In the genomic region with DNA sequence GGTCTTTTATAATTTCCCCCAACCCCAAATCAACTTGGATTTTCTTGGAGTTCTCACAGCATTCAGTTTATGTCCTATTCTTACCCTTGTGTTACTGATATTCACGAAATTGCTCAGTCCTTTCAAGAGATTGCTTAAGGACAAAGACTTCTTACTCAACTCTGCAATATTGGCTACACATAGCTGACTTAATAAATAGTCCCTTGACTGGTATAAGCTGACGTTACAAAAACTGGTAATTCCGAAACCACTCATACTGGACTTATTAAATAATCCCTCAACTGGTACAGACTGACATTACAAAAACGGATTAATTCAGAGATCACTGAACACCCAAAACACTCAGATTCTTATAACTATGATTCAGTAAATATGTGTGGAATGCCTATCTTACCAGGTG, we compare ENCODE assay signal across 8 cellular contexts. TPM values are rescaled to one million over a fixed set of nuclear protein-coding genes. Genes with fewer than 3 reads are reported as not detected.
A peak's percentile ranks its signal among the peaks of the same experiment; 100 is the strongest.
DNase-seq lines count a peak whose midpoint lies in the region; ATAC-seq and TF ChIP-seq lines count a peak whose summit lies in the region.

No MANE protein-coding gene starts in this region.

- H3K4me3 Mint-ChIP-seq in activated CD4-positive, alpha-beta T cell treated with anti-CD3 and anti-CD28 coated beads, Interleukin-2, amount 10 ng/mL, durations not matched to agents 7 days and 5 days, result peak overlapping the region; percentile 74
- peak overlapping the region; percentile 81 for H3K4me3 Mint-ChIP-seq in activated naive CD8-positive, alpha-beta T cell treated with anti-CD3 and anti-CD28 coated beads, Interleukin-2, amount 50 U/mL, for 24 hours

- intact Hi-C loops in sciatic nerve (cut with DNase I), result loop anchor here (10.0 kb wide), 1 partner anchor 100 kb away; the partner anchor contains the start of genes ZNF174 and ZSCAN32

- H3K36me3 Mint-ChIP-seq in activated CD4-positive, alpha-beta T cell treated with anti-CD3 and anti-CD28 coated beads, Interleukin-2, amount 10 ng/mL, durations not matched to agents 7 days and 5 days (ENCODE audit: low read depth), result peaks cover 75% of the 10 kb centered on the region
- peaks cover 74% of the 10 kb centered on the region for H3K36me3 Mint-ChIP-seq in activated naive CD8-positive, alpha-beta T cell treated with anti-CD3 and anti-CD28 coated beads, Interleukin-2, amount 50 U/mL, for 24 hours (ENCODE audit: low read depth)

- H3K4me3 ChIP-seq in kidney epithelial cell (ENCODE audit: low read depth, low read length), result peak overlapping the region; percentile 63

- CTCF ChIA-PET in activated CD4-positive, alpha-beta T cell treated with anti-CD3 and anti-CD28 coated beads, Interleukin-2, amount 10 ng/mL, durations not matched to agents 7 days and 5 days (lab: Charles Lee), result interaction anchor here (0.5 to 1.0 kb wide), 2 partner anchors 22 to 139 kb away, joined by 3 read pairs; partner anchors contain the start of genes NAA60 and ZNF597

- peak overlapping the region; percentile 91 for H3K27ac Mint-ChIP-seq in activated CD4-positive, alpha-beta T cell treated with anti-CD3 and anti-CD28 coated beads, Interleukin-2, amount 10 ng/mL, durations not matched to agents 7 days and 5 days
- peak overlapping the region; percentile 73 for H3K27ac Mint-ChIP-seq in activated naive CD8-positive, alpha-beta T cell treated with anti-CD3 and anti-CD28 coated beads, Interleukin-2, amount 50 U/mL, for 24 hours

- no peaks in the 10 kb centered on the region for H3K36me3 ChIP-seq in kidney epithelial cell (ENCODE audit: control insufficient read depth, insufficient read depth, low read length)

- POLR2A ChIA-PET in activated CD4-positive, alpha-beta T cell treated with anti-CD3 and anti-CD28 coated beads, Interleukin-2, amount 10 ng/mL, durations not matched to agents 7 days and 5 days (lab: Charles Lee), result no interaction called here

- no peak for ATAC-seq in activated naive CD8-positive, alpha-beta T cell treated with anti-CD3 and anti-CD28 coated beads, Interleukin-2, amount 50 U/mL, for 24 hours
- no peak for ATAC-seq in sciatic nerve

- TF ChIP-seq CTCF in kidney epithelial cell (IDR thresholded peaks at IDR 0.05; ENCODE audit: insufficient read depth, low read length, poor library complexity, severe bottlenecking), result no peak

- H3K9me3 Mint-ChIP-seq in activated CD4-positive, alpha-beta T cell treated with anti-CD3 and anti-CD28 coated beads, Interleukin-2, amount 10 ng/mL, durations not matched to agents 7 days and 5 days, result peaks cover 48% of the 10 kb centered on the region
- peaks cover 49% of the 10 kb centered on the region for H3K9me3 Mint-ChIP-seq in activated naive CD8-positive, alpha-beta T cell treated with anti-CD3 and anti-CD28 coated beads, Interleukin-2, amount 50 U/mL, for 24 hours

- no peak for DNase-seq in activated CD4-positive, alpha-beta T cell treated with anti-CD3 and anti-CD28 coated beads, Interleukin-2, amount 10 ng/mL, durations not matched to agents 7 days and 5 days
- no peak for DNase-seq in activated CD4-positive, alpha-beta T cell treated with anti-CD3 and anti-CD28 coated beads for 4 hours
- DNase-seq in activated naive CD8-positive, alpha-beta T cell treated with anti-CD3 and anti-CD28 coated beads, Interleukin-2, amount 50 U/mL, for 24 hours, result no peak
- no peak for DNase-seq in kidney epithelial cell (ENCODE audit: low read depth)
- peak; percentile 9 for DNase-seq in superior temporal gyrus (ENCODE audit: extremely low spot score)
- no peak for DNase-seq in iPS-NIHi11 (ENCODE audit: low spot score)
- DNase-seq in sciatic nerve (ENCODE audit: low spot score), result no peak
- no peak for DNase-seq in NOMO-1 treated with dmso at 0.1 percent for 144 hours (lab: John Stamatoyannopoulos, UW; ENCODE audit: unreplicated experiment)

- no peaks in the 10 kb centered on the region for H3K27me3 Mint-ChIP-seq in activated CD4-positive, alpha-beta T cell treated with anti-CD3 and anti-CD28 coated beads, Interleukin-2, amount 10 ng/mL, durations not matched to agents 7 days and 5 days
- H3K27me3 Mint-ChIP-seq in activated naive CD8-positive, alpha-beta T cell treated with anti-CD3 and anti-CD28 coated beads, Interleukin-2, amount 50 U/mL, for 24 hours, result no peaks in the 10 kb centered on the region

- H3K27me3 ChIP-seq in kidney epithelial cell (ENCODE audit: control insufficient read depth, insufficient read depth, low read length), result no peaks in the 10 kb centered on the region

- H3K4me1 Mint-ChIP-seq in activated CD4-positive, alpha-beta T cell treated with anti-CD3 and anti-CD28 coated beads, Interleukin-2, amount 10 ng/mL, durations not matched to agents 7 days and 5 days, result peaks cover 23% of the 10 kb centered on the region
- peaks cover 23% of the 10 kb centered on the region for H3K4me1 Mint-ChIP-seq in activated naive CD8-positive, alpha-beta T cell treated with anti-CD3 and anti-CD28 coated beads, Interleukin-2, amount 50 U/mL, for 24 hours

RNA-seq across cellular contexts. Expression of gene TIGD7, which starts 0.9 kb away (rescaled TPM):
- total RNA-seq in activated CD4-positive, alpha-beta T cell treated with anti-CD3 and anti-CD28 coated beads, Interleukin-2, amount 10 ng/mL, durations not matched to agents 7 days and 5 days, result 1 to 10 TPM; 3.6 to 5.1 TPM
- 3.1 and 3.4 TPM in 2 replicates for total RNA-seq in kidney epithelial cell
- total RNA-seq in sciatic nerve, result 9.9 TPM

RNA-seq across cellular contexts. Expression of gene ZNF75A, which starts 0.9 kb away (rescaled TPM):
- total RNA-seq in activated CD4-positive, alpha-beta T cell treated with anti-CD3 and anti-CD28 coated beads, Interleukin-2, amount 10 ng/mL, durations not matched to agents 7 days and 5 days, result 10 to 100 TPM; 42.7 to 43.8 TPM
- total RNA-seq in kidney epithelial cell (17.8 and 19.5 TPM in 2 replicates), sciatic nerve (33.8 TPM)

RNA-seq across cellular contexts. Expression of gene ZNF263, which starts 21.1 kb away (rescaled TPM):
- 10 to 100 TPM; 25.7 to 25.9 TPM for total RNA-seq in activated CD4-positive, alpha-beta T cell treated with anti-CD3 and anti-CD28 coated beads, Interleukin-2, amount 10 ng/mL, durations not matched to agents 7 days and 5 days
- 42.1 and 44.5 TPM in 2 replicates for total RNA-seq in kidney epithelial cell
- total RNA-seq in sciatic nerve, result 31.4 TPM

RNA-seq across cellular contexts. Expression of gene MEFV, which starts 47.9 kb away (rescaled TPM):
- total RNA-seq in activated CD4-positive, alpha-beta T cell treated with anti-CD3 and anti-CD28 coated beads, Interleukin-2, amount 10 ng/mL, durations not matched to agents 7 days and 5 days, result under 1 TPM in 1 of 2 experiments, not detected in 1; 0.10 TPM
- total RNA-seq in kidney epithelial cell, result 0.14 and 0.21 TPM in 2 replicates
- 3.0 TPM for total RNA-seq in sciatic nerve

RNA-seq across cellular contexts. Expression of gene OR2C1, which starts 51.3 kb away (rescaled TPM):
- total RNA-seq in activated CD4-positive, alpha-beta T cell treated with anti-CD3 and anti-CD28 coated beads, Interleukin-2, amount 10 ng/mL, durations not matched to agents 7 days and 5 days, result not detected
- total RNA-seq in kidney epithelial cell (0.08 TPM in 1 of 2 replicates, not detected in the other), sciatic nerve (0.40 TPM)
